Comparison of ENCODE assay signal across 21 cellular contexts in the genomic region with DNA sequence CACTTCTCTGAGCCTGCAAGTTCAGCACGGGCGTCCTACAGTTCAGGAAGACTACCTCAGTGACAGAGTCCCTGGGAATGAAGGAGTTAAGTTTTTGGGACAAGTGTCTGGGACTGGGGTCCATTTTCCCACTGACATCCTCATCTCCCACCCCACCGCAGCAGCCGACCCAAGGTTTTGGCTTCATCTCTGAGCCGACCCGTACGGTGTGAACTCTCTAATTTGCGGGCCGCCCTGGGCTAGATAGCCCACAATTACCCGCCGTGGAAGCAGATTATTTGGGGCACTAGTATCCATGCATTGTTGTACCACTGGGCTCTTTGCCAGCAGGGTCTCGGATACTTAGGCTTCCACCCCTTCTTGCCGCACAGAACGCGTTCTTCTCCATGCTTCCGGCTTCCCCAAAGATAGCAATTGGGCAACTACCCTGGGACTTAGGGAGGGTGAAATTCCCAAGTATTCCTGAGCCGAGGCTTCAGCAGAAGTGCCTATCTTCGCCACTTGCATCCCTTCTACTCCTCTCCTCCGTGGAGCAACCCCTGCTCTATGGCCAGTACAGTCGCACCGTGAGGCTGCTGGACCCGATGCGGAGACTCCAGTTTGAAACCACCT.
"Had no signal": no experiment of that assay in that cellular context is flagged by ENCODE, and none has a peak within 500 bp of the region (broad histone marks: within the 10 kb centered on the region; RNA-seq: fewer than 3 reads in every experiment).

No MANE protein-coding gene starts in this region.

- H3K4me3 ChIP-seq: colonic mucosa had no signal

- H3K36me3 ChIP-seq: colonic mucosa, esophagus muscularis mucosa, tibial nerve had no signal

- ATAC-seq: activated CD8-positive, alpha-beta T cell treated with anti-CD3 and anti-CD28 coated beads, Interleukin-2, amount 10 ng/mL, durations not matched to agents 7 days and 5 days; activated naive CD4-positive, alpha-beta T cell treated with anti-CD3 and anti-CD28 coated beads, Interleukin-2, amount 50 U/mL, for 72 hours; left lobe of liver had no signal

- DNase-seq: activated B cell treated with CpG ODN at 0.5 μM for 24 hours; activated CD4-positive, alpha-beta T cell treated with anti-CD3 and anti-CD28 coated beads for 48 hours; activated CD8-positive, alpha-beta memory T cell treated with anti-CD3 and anti-CD28 coated beads, Interleukin-2, amount 50 U/mL, for 4 hours; activated CD8-positive, alpha-beta T cell treated with anti-CD3 and anti-CD28 coated beads, Interleukin-2, amount 10 ng/mL, durations not matched to agents 7 days and 5 days; activated gamma-delta T cell; activated T-cell treated with anti-CD3 and anti-CD28 coated beads, Interleukin-2, amount 50 U/mL, for 48 hours; central memory CD4-positive, alpha-beta T cell; colonic mucosa; hypothalamus; islet precursor cell; mammary epithelial cell; naive B cell; nucleus accumbens; stimulated activated CD4-positive, alpha-beta T cell treated with anti-CD3 and anti-CD28 coated beads, Interleukin-2, amount 100 ng/mL, for 48 hours; stimulated activated naive CD4-positive, alpha-beta T cell; substantia nigra; T-helper 2 cell had no signal

- H3K9me3 ChIP-seq: colonic mucosa, esophagus muscularis mucosa, tibial nerve had no signal

- H3K4me1 ChIP-seq: colonic mucosa had no signal

- H3K27ac ChIP-seq: colonic mucosa, esophagus muscularis mucosa, tibial nerve had no signal
